ENCODE assay signal across 11 cellular contexts in genomic region chr1:1121611-1122077, GRCh38. TPM values are rescaled to one million over a fixed set of nuclear protein-coding genes. Genes with fewer than 3 reads are reported as not detected.
DNase-seq lines count a peak whose midpoint lies in the region; ATAC-seq and TF ChIP-seq lines count a peak whose summit lies in the region.
"Had no signal": no experiment of that assay in that cellular context is flagged by ENCODE, and none has a peak within 500 bp of the region (broad histone marks: within the 10 kb centered on the region; RNA-seq: fewer than 3 reads in every experiment).

No MANE protein-coding gene starts in this region.

- CTCF ChIA-PET in AG04450 (lab: Charles Lee), result interaction anchor here (0.6 to 3.4 kb wide), 11 partner anchors 9 to 227 kb away, joined by 3 to 30 read pairs (median 3); partner anchors contain the start of gene SDF4

- peaks cover 9% of the 10 kb centered on the region for H3K9me3 Mint-ChIP-seq in neural progenitor cell

- H3K4me3 Mint-ChIP-seq in neural progenitor cell, result no peak overlapping the region

- no peak overlapping the region for H2AFZ ChIP-seq in neural progenitor cell (replicated peaks)

- H3K4me1 ChIP-seq in body of pancreas (peaks cover 25% of the 10 kb centered on the region), mucosa of rectum (ENCODE audit: control insufficient read depth in 2 of 2, insufficient read depth in 2 of 2, low read length in 2 of 2) (peaks cover 38 to 47% of the 10 kb centered on the region in 2 donors), neural progenitor cell (no peaks in the 10 kb centered on the region)

- DNase-seq in AG04450 (ENCODE audit: low read depth, low spot score) (no peak), H7 (peak; percentile 78), body of pancreas (no peak), NCI-H446 treated with DMSO at 0.1 percent for 48 hours (lab: John Stamatoyannopoulos, UW) (no peak), medulla oblongata (ENCODE audit: extremely low spot score) (no peak), neural progenitor cell (ENCODE audit: low spot score) (no peak)

- H3K9me3 ChIP-seq in AG04450 (ENCODE audit: control insufficient read depth, insufficient read depth, low read length) (peaks cover 8% of the 10 kb centered on the region), body of pancreas (no peaks in the 10 kb centered on the region), mucosa of rectum (ENCODE audit: control insufficient read depth in 2 of 2, low read length in 2 of 2) (no peaks in the 10 kb centered on the region), neural progenitor cell (ENCODE audit: low read depth) (no peaks in the 10 kb centered on the region)
- H3K9me3 ChIP-seq: Caco-2 had no signal

- no peak for TF ChIP-seq CTCF in AG04450 (IDR thresholded peaks at IDR 0.05; ENCODE audit: low read depth, low read length)
- TF ChIP-seq CTCF in body of pancreas (IDR thresholded peaks at IDR 0.05), result no peak
- no peak for TF ChIP-seq CTCF in neural progenitor cell (IDR thresholded peaks at IDR 0.05)

- H3F3A ChIP-seq in neural progenitor cell (ENCODE audit: low read depth), result no peaks in the 10 kb centered on the region

- no peaks in the 10 kb centered on the region for H4K20me1 ChIP-seq in neural progenitor cell (ENCODE audit: low read depth)

- H3K36me3 ChIP-seq in H7 (replicated peaks; ENCODE audit: control insufficient read depth, insufficient read depth, low read length), result no peaks in the 10 kb centered on the region
- H3K36me3 ChIP-seq in body of pancreas (replicated peaks in 1 of 2; ENCODE audit: insufficient read depth in 1 of 2, low read depth in 2 of 2), result no peaks in the 10 kb centered on the region
- no peaks in the 10 kb centered on the region for H3K36me3 ChIP-seq in mucosa of rectum (ENCODE audit: control insufficient read depth in 2 of 2, insufficient read depth in 2 of 2, low read length in 2 of 2)
- H3K36me3 ChIP-seq in neural progenitor cell, result no peaks in the 10 kb centered on the region

- no peak overlapping the region for H3K4me2 ChIP-seq in neural progenitor cell

- WGBS in body of pancreas, 2 donors, result 12% methylated on average over 9 of the region's 15 CpGs; no CpG with 5 or more reads in 1 of the 2 donors

- H3K4me3 ChIP-seq in AG04450 (ENCODE audit: low read depth, low read length), result peak overlapping the region; percentile 7; the same call in 1 of the 2 replicates
- no peak overlapping the region for H3K4me3 ChIP-seq in H7 (ENCODE audit: insufficient read depth, low read depth, low read length)
- H3K4me3 ChIP-seq in body of pancreas, result no peak overlapping the region
- H3K4me3 ChIP-seq in mucosa of rectum (ENCODE audit: low read length in 2 of 2), result peak overlapping the region; percentile 51 to 59
- H3K4me3 ChIP-seq in neural progenitor cell, result no peak overlapping the region

- no peaks in the 10 kb centered on the region for H3K79me2 ChIP-seq in neural progenitor cell (ENCODE audit: low read depth)

- H3K4me1 Mint-ChIP-seq in neural progenitor cell, result peaks cover 12% of the 10 kb centered on the region

- POLR2A ChIA-PET in AG04450 (lab: Yijun Ruan, JAX), result interaction anchor here (1.0 to 1.4 kb wide), 2 partner anchors 143 to 170 kb away, joined by 3 to 4 read pairs; no protein-coding TSS in a partner anchor

- peak overlapping the region; percentile 24 to 66 for H3K9ac ChIP-seq in mucosa of rectum (ENCODE audit: low read depth in 1 of 2, low read length in 2 of 2)
- no peak overlapping the region for H3K9ac ChIP-seq in neural progenitor cell
- H3K9ac ChIP-seq: KMS-11 had no signal

- ATAC-seq in body of pancreas (peak; percentile 31), HG03280 (IDR thresholded peaks at IDR 0.05; ENCODE audit: unreplicated experiment) (no peak)

- intact Hi-C loops in body of pancreas (cut with DNase I), result loop anchor here (5.0 kb wide), 1 partner anchor 171 kb away; no protein-coding TSS in a partner anchor

- H3K27ac Mint-ChIP-seq in neural progenitor cell, result no peak overlapping the region

- peaks cover 34% of the 10 kb centered on the region for H3K27me3 Mint-ChIP-seq in neural progenitor cell (ENCODE audit: insufficient read depth, low read depth)

- TF ChIP-seq POLR2A in body of pancreas (IDR thresholded peaks at IDR 0.05), result no peak

- peaks cover 4% of the 10 kb centered on the region for H3K36me3 Mint-ChIP-seq in neural progenitor cell

- no peak overlapping the region for H3K27ac ChIP-seq in AG04450 (ENCODE audit: low read depth, low read length)
- no peak overlapping the region for H3K27ac ChIP-seq in body of pancreas
- peak overlapping the region; percentile 39 to 94 for H3K27ac ChIP-seq in mucosa of rectum (ENCODE audit: low read depth in 2 of 2, low read length in 2 of 2)
- H3K27ac ChIP-seq in neural progenitor cell, result no peak overlapping the region
- H3K27ac ChIP-seq: KMS-11 had no signal

- H3K27me3 ChIP-seq in AG04450 (ENCODE audit: control insufficient read depth, insufficient read depth, low read length), result peaks cover 18% of the 10 kb centered on the region
- peaks cover 19% of the 10 kb centered on the region for H3K27me3 ChIP-seq in H7 (ENCODE audit: control insufficient read depth, insufficient read depth, low read length)
- H3K27me3 ChIP-seq in body of pancreas, result no peaks in the 10 kb centered on the region
- peaks cover 0 to 7% of the 10 kb centered on the region in 2 donors for H3K27me3 ChIP-seq in mucosa of rectum (ENCODE audit: control insufficient read depth in 2 of 2, insufficient read depth in 2 of 2, low read length in 2 of 2)
- peaks cover 46% of the 10 kb centered on the region for H3K27me3 ChIP-seq in neural progenitor cell

RNA-seq across cellular contexts. Expression of gene C1orf159, which starts 5.8 kb away (rescaled TPM):
- 2.3 and 3.2 TPM in 2 replicates for polyA plus RNA-seq in AG04450 (2011; rRNA removed)
- 0.92 and 1.1 TPM in 2 replicates for polyA minus RNA-seq in AG04450 (2011; rRNA and poly(A)+ RNA removed)
- total RNA-seq in H7 (2014; rRNA removed; shearing (Covaris generic)), result 29.3 and 32.0 TPM in 2 replicates
- 10 to 100 TPM in 1 of 2 donors, 1 to 10 TPM in 1; 8.8 to 13.2 TPM for total RNA-seq in body of pancreas
- total RNA-seq in neural progenitor cell (ENCODE audit: low replicate concordance), result 8.0 and 24.0 TPM in 2 replicates

RNA-seq across cellular contexts. Expression of gene RNF223, which starts 47.5 kb away (rescaled TPM):
- not detected in 2 replicates for polyA plus RNA-seq in AG04450 (2011; rRNA removed)
- not detected in 2 replicates for polyA minus RNA-seq in AG04450 (2011; rRNA and poly(A)+ RNA removed)
- not detected in 2 replicates for total RNA-seq in H7 (2014; rRNA removed; shearing (Covaris generic))
- total RNA-seq in body of pancreas (under 1 TPM in 1 of 2 donors, not detected in 1; 0.26 TPM), neural progenitor cell (ENCODE audit: low replicate concordance) (not detected in 2 replicates)
- total RNA-seq: renal cortical epithelial cell had no signal

RNA-seq across cellular contexts. Expression of gene TTLL10, which starts 52.0 kb away (rescaled TPM):
- not detected in 2 replicates for polyA plus RNA-seq in AG04450 (2011; rRNA removed)
- polyA minus RNA-seq in AG04450 (2011; rRNA and poly(A)+ RNA removed), result not detected in 2 replicates
- not detected in 2 replicates for total RNA-seq in H7 (2014; rRNA removed; shearing (Covaris generic))
- total RNA-seq in body of pancreas, result under 1 TPM; 0.66 to 0.78 TPM
- 0.22 TPM in 1 of 2 replicates, not detected in the other for total RNA-seq in neural progenitor cell (ENCODE audit: low replicate concordance)

Comparison
In these comparisons a context has a peak if more than half of its experiments do, and no peak if none do; other contexts are left out.
1. H3K27ac ChIP-seq: peak in mucosa of rectum (2 of 2); none in AG04450 (single experiment), body of pancreas (0 of 4) and neural progenitor cell (single experiment).
2. H3K4me3 ChIP-seq: peak in AG04450 (single experiment) and mucosa of rectum (2 of 2); none in H7 (single experiment), body of pancreas (0 of 2) and neural progenitor cell (single experiment).